ENCODE assay signal across 18 cellular contexts in the genomic region with DNA sequence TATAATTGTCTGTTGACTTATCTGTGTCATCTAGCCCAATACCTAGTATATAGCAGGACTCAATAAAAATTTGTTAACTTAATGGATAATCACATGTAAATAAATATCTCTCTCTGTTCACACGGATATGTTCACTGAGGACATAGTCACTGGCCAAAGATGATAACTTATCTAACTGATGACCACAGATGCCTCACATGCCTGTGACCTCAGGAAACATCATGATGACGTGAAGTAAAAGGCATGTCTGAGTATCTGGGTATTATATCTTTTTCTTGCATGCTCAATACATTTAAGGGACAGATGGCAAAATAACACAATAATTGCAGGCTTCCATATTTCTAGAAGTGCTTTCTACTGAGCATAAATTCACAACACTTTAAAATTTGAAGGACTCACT.
"Had no signal": no experiment of that assay in that cellular context is flagged by ENCODE, and none has a peak within 500 bp of the region (broad histone marks: within the 10 kb centered on the region; RNA-seq: fewer than 3 reads in every experiment).

No MANE protein-coding gene starts in this region.

- H3K27me3 ChIP-seq: gastrocnemius medialis, heart left ventricle had no signal

- H3K27ac Mint-ChIP-seq: activated CD4-positive, alpha-beta memory T cell treated with anti-CD3 and anti-CD28 coated beads, Interleukin-2, amount 10 ng/mL, durations not matched to agents 7 days and 5 days; activated naive CD8-positive, alpha-beta T cell treated with anti-CD3 and anti-CD28 coated beads, Interleukin-2, amount 10 ng/mL, durations not matched to agents 7 days and 5 days; activated T-cell treated with anti-CD3 and anti-CD28 coated beads, Interleukin-2, amount 50 U/mL, for 24 hours; activated T-helper 2 cell treated with anti-CD3 and anti-CD28 coated beads, Interferon-gamma antibody, Interleukin-2, Interleukin-4, amounts not matched to agents 10 μg/mL and 5 μg/mL and 100 μg/mL, durations not matched to agents 14 hours and 24 hours and 36 hours; brain; endodermal cell; natural killer cell had no signal

- H3K4me3 Mint-ChIP-seq: activated CD4-positive, alpha-beta memory T cell treated with anti-CD3 and anti-CD28 coated beads, Interleukin-2, amount 10 ng/mL, durations not matched to agents 7 days and 5 days; activated naive CD8-positive, alpha-beta T cell treated with anti-CD3 and anti-CD28 coated beads, Interleukin-2, amount 10 ng/mL, durations not matched to agents 7 days and 5 days; activated T-cell treated with anti-CD3 and anti-CD28 coated beads, Interleukin-2, amount 50 U/mL, for 24 hours; brain; endodermal cell; natural killer cell had no signal

- H3K27me3 Mint-ChIP-seq: activated CD4-positive, alpha-beta memory T cell treated with anti-CD3 and anti-CD28 coated beads, Interleukin-2, amount 10 ng/mL, durations not matched to agents 7 days and 5 days; brain had no signal

- ATAC-seq: gastrocnemius medialis, heart left ventricle, natural killer cell had no signal

- H3K36me3 ChIP-seq: gastrocnemius medialis, heart left ventricle had no signal

- H3K9me3 Mint-ChIP-seq: activated CD4-positive, alpha-beta memory T cell treated with anti-CD3 and anti-CD28 coated beads, Interleukin-2, amount 10 ng/mL, durations not matched to agents 7 days and 5 days; activated naive CD8-positive, alpha-beta T cell treated with anti-CD3 and anti-CD28 coated beads, Interleukin-2, amount 10 ng/mL, durations not matched to agents 7 days and 5 days; activated T-cell treated with anti-CD3 and anti-CD28 coated beads, Interleukin-2, amount 50 U/mL, for 24 hours; activated T-helper 2 cell treated with anti-CD3 and anti-CD28 coated beads, Interferon-gamma antibody, Interleukin-2, Interleukin-4, amounts not matched to agents 10 μg/mL and 5 μg/mL and 100 μg/mL, durations not matched to agents 14 hours and 24 hours and 36 hours; brain; endodermal cell; natural killer cell had no signal

- H3K36me3 Mint-ChIP-seq: activated naive CD8-positive, alpha-beta T cell treated with anti-CD3 and anti-CD28 coated beads, Interleukin-2, amount 10 ng/mL, durations not matched to agents 7 days and 5 days; brain; natural killer cell had no signal

- H3K4me3 ChIP-seq: gastrocnemius medialis, heart left ventricle had no signal

- DNase-seq: activated CD4-positive, alpha-beta memory T cell treated with anti-CD3 and anti-CD28 coated beads, Interleukin-2, amount 10 ng/mL, durations not matched to agents 7 days and 5 days; activated CD4-positive, alpha-beta T cell treated with anti-CD3 and anti-CD28 coated beads for 48 hours; activated CD4-positive, CD25-positive, alpha-beta regulatory T cell; activated naive CD4-positive, alpha-beta T cell treated with Interleukin-2 at 50 U/mL for 16 hours; activated naive CD8-positive, alpha-beta T cell treated with anti-CD3 and anti-CD28 coated beads, Interleukin-2, amount 10 ng/mL, durations not matched to agents 7 days and 5 days; activated T-cell treated with anti-CD3 and anti-CD28 coated beads, Interleukin-2, amount 50 U/mL, for 24 hours; central memory CD4-positive, alpha-beta T cell; endodermal cell; gastrocnemius medialis; heart left ventricle; mesendoderm; natural killer cell; stimulated activated CD8-positive, alpha-beta memory T cell treated with anti-CD3 and anti-CD28 coated beads, Interleukin-4, amount 100 ng/mL, for 48 hours; stimulated activated naive CD4-positive, alpha-beta T cell; T1000 had no signal

- H3K27ac ChIP-seq: epithelial cell of prostate, gastrocnemius medialis, heart left ventricle had no signal

- H3K9me3 ChIP-seq: gastrocnemius medialis, heart left ventricle had no signal

- H3K4me1 ChIP-seq: gastrocnemius medialis, heart left ventricle had no signal

- H3K4me1 Mint-ChIP-seq: activated CD4-positive, alpha-beta memory T cell treated with anti-CD3 and anti-CD28 coated beads, Interleukin-2, amount 10 ng/mL, durations not matched to agents 7 days and 5 days; activated naive CD8-positive, alpha-beta T cell treated with anti-CD3 and anti-CD28 coated beads, Interleukin-2, amount 10 ng/mL, durations not matched to agents 7 days and 5 days; endodermal cell; natural killer cell had no signal
